11 cellular contexts compared by ENCODE assay signal in the genomic region with DNA sequence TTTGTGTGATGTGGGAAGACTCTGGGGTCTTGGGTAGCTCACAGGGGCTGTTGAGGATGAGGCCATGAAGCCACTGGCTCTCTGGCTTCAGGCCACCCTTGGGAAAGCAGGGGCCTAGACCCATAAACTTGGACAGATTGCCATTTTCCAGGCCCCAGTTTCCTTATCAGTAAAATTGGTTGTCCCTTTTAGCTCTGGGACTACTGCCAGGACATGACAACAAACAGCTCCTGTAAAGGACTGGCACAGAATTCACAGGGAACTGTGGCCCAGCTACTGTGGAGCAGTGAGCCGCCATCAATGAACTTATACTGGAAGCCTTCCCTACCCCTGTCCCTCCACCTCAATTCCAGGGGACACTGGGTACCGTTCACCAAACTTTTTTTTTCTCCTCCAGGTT. TPM values are rescaled to one million over a fixed set of nuclear protein-coding genes. Genes with fewer than 3 reads are reported as not detected.
"Had no signal": no experiment of that assay in that cellular context is flagged by ENCODE, and none has a peak within 500 bp of the region (broad histone marks: within the 10 kb centered on the region; RNA-seq: fewer than 3 reads in every experiment).

No MANE protein-coding gene starts in this region.

RNA-seq across cellular contexts. Expression of gene DUOX2, which starts 36.6 kb away (rescaled TPM):
- total RNA-seq: glomerular endothelial cell; naive thymus-derived CD8-positive, alpha-beta T cell; spleen; T-helper 2 cell treated with Interferon-gamma antibody and Interleukin-4, amounts not matched to agents 100 ng/mL and 5 ng/mL, for 36 hours had no signal
- polyA plus RNA-seq: naive thymus-derived CD8-positive, alpha-beta T cell had no signal

RNA-seq across cellular contexts. Expression of gene DUOXA2, which starts 36.7 kb away (rescaled TPM):
- total RNA-seq: activated CD8-positive, alpha-beta memory T cell treated with anti-CD3 and anti-CD28 coated beads for 36 hours; activated T-cell treated with anti-CD3 and anti-CD28 coated beads, Interleukin-2, amount 50 U/mL, for 72 hours; astrocyte; bronchial epithelial cell; dorsolateral prefrontal cortex; glomerular endothelial cell; left lung; naive thymus-derived CD8-positive, alpha-beta T cell; SK-MEL-5; spleen; T-helper 2 cell treated with Interferon-gamma antibody and Interleukin-4, amounts not matched to agents 100 ng/mL and 5 ng/mL, for 36 hours had no signal
- polyA plus RNA-seq: naive thymus-derived CD8-positive, alpha-beta T cell had no signal

RNA-seq across cellular contexts. Expression of gene DUOXA1, which starts 52.3 kb away (rescaled TPM):
- total RNA-seq: activated CD8-positive, alpha-beta memory T cell treated with anti-CD3 and anti-CD28 coated beads for 36 hours; glomerular endothelial cell; SK-MEL-5; T-helper 2 cell treated with Interferon-gamma antibody and Interleukin-4, amounts not matched to agents 100 ng/mL and 5 ng/mL, for 36 hours had no signal

RNA-seq across cellular contexts. Expression of gene DUOX1, which starts 52.4 kb away (rescaled TPM):
- total RNA-seq: glomerular endothelial cell; naive thymus-derived CD8-positive, alpha-beta T cell; SK-MEL-5; T-helper 2 cell treated with Interferon-gamma antibody and Interleukin-4, amounts not matched to agents 100 ng/mL and 5 ng/mL, for 36 hours had no signal
